Comparison of ENCODE assay signal across 1 cellular context in the genomic region with DNA sequence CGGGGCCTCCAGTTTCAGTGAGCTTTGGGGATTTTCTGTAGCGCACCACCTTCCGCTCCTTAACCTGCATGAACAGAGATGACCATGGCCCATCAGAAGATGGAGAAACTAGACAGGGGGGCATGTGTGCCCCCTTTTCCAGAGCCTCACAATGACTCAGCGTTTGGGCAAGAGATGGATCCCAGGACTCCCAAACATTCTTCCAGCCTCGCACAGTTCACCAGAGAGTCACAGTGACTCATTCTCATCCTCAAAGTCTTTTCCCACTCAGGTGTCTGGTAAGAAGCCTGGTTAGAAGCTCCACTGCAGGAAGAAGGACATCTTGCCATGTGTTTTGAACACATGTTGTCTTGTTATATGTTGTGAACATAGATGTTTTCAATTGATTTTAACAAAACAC.
TF ChIP-seq lines count a peak whose summit lies in the region.

No MANE protein-coding gene starts in this region.

TF ChIP-seq in A549, 52 proteins besides CTCF, POLR2A, EP300 and RAD21 (continued from another document):
- TF ChIP-seq PBX3 (IDR thresholded peaks at IDR 0.05) (no peak), HOXB5 (CRISPR knock-in tag; IDR thresholded peaks at IDR 0.05) (no peak), CBX2 (IDR thresholded peaks at IDR 0.05; ENCODE audit: borderline replicate concordance, low read depth) (no peak), EHMT2 (IDR thresholded peaks at IDR 0.05; ENCODE audit: low read depth) (no peak), TFCP2L1 (CRISPR knock-in tag; IDR thresholded peaks at IDR 0.05) (no peak), HOXA7 (CRISPR knock-in tag; IDR thresholded peaks at IDR 0.05) (no peak), RCOR1 (IDR thresholded peaks at IDR 0.05; ENCODE audit: low read depth, low read length) (no peak), CEBPB (IDR thresholded peaks at IDR 0.05) (no peak), PHF8 (IDR thresholded peaks at IDR 0.05; ENCODE audit: borderline replicate concordance, low read depth) (no peak), ESRRA (IDR thresholded peaks at IDR 0.05; ENCODE audit: borderline replicate concordance, low read length) (no peak), GATA3 (IDR thresholded peaks at IDR 0.05; ENCODE audit: borderline replicate concordance) (no peak), POLR2AphosphoS2 (conservative IDR thresholded peaks at IDR 0.05; ENCODE audit: low read length) (no peak), JUNB (IDR thresholded peaks at IDR 0.05) (0 out of 2 replicates have a peak, but pooled peaks have one; percentile 19), FOXS1 (CRISPR knock-in tag; IDR thresholded peaks at IDR 0.05) (no peak), RFX5 (IDR thresholded peaks at IDR 0.05) (no peak), HEYL (CRISPR knock-in tag; IDR thresholded peaks at IDR 0.05) (no peak), RARB (CRISPR knock-in tag; IDR thresholded peaks at IDR 0.05) (no peak), KDM5A (IDR thresholded peaks at IDR 0.05) (no peak), E2F6 (IDR thresholded peaks at IDR 0.05; ENCODE audit: borderline replicate concordance, low read depth) (no peak), KDM1A (IDR thresholded peaks at IDR 0.05; ENCODE audit: low read depth) (no peak), MAFK (IDR thresholded peaks at IDR 0.05; ENCODE audit: partially characterized antibody) (peak; percentile 69)
- TF ChIP-seq, protein P1, sequence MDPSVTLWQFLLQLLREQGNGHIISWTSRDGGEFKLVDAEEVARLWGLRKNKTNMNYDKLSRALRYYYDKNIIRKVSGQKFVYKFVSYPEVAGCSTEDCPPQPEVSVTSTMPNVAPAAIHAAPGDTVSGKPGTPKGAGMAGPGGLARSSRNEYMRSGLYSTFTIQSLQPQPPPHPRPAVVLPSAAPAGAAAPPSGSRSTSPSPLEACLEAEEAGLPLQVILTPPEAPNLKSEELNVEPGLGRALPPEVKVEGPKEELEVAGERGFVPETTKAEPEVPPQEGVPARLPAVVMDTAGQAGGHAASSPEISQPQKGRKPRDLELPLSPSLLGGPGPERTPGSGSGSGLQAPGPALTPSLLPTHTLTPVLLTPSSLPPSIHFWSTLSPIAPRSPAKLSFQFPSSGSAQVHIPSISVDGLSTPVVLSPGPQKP (IDR thresholded peaks at IDR 0.05; ENCODE audit: low read depth, low read length), result no peak
- TF ChIP-seq, protein P2, sequence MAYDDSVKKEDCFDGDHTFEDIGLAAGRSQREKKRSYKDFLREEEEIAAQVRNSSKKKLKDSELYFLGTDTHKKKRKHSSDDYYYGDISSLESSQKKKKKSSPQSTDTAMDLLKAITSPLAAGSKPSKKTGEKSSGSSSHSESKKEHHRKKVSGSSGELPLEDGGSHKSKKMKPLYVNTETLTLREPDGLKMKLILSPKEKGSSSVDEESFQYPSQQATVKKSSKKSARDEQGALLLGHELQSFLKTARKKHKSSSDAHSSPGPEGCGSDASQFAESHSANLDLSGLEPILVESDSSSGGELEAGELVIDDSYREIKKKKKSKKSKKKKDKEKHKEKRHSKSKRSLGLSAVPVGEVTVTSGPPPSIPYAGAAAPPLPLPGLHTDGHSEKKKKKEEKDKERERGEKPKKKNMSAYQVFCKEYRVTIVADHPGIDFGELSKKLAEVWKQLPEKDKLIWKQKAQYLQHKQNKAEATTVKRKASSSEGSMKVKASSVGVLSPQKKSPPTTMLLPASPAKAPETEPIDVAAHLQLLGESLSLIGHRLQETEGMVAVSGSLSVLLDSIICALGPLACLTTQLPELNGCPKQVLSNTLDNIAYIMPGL (CRISPR knock-in tag; IDR thresholded peaks at IDR 0.05; ENCODE audit: borderline replicate concordance), result no peak
- TF ChIP-seq, protein P3, sequence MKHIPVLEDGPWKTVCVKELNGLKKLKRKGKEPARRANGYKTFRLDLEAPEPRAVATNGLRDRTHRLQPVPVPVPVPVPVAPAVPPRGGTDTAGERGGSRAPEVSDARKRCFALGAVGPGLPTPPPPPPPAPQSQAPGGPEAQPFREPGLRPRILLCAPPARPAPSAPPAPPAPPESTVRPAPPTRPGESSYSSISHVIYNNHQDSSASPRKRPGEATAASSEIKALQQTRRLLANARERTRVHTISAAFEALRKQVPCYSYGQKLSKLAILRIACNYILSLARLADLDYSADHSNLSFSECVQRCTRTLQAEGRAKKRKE (CRISPR knock-in tag; IDR thresholded peaks at IDR 0.05; ENCODE audit: low read depth), result no peak
